ENCODE assay signal across 23 cellular contexts in genomic region chr9:95344735-95345134, GRCh38. TPM values are rescaled to one million over a fixed set of nuclear protein-coding genes. Genes with fewer than 3 reads are reported as not detected.
DNase-seq lines count a peak whose midpoint lies in the region; ATAC-seq and TF ChIP-seq lines count a peak whose summit lies in the region.
"Had no signal": no experiment of that assay in that cellular context is flagged by ENCODE, and none has a peak within 500 bp of the region (broad histone marks: within the 10 kb centered on the region; RNA-seq: fewer than 3 reads in every experiment).

No MANE protein-coding gene starts in this region.

- H3K4me3 ChIP-seq in NB4 (ENCODE audit: low read depth, low read length) (no peak overlapping the region), esophagus muscularis mucosa (no peak overlapping the region)
- H3K4me3 ChIP-seq: A549; BLaER1 treated with 17β-estradiol and CSF1 and Interleukin-3, amounts not matched to agents 10 nM and 100 nM; GM23248 had no signal

- peaks cover 0 to 19% (median 11%) of the 10 kb centered on the region in 4 donors for H3K27me3 ChIP-seq in esophagus muscularis mucosa
- H3K27me3 ChIP-seq: BE2C; BLaER1 treated with 17β-estradiol and CSF1 and Interleukin-3, amounts not matched to agents 10 nM and 100 nM had no signal

- H3K9me3 Mint-ChIP-seq in activated naive CD8-positive, alpha-beta T cell treated with anti-CD3 and anti-CD28 coated beads, Interleukin-2, amount 50 U/mL, for 24 hours = no peaks in the 10 kb centered on the region
- H3K9me3 Mint-ChIP-seq: CD4-positive, alpha-beta T cell; CD8-positive, alpha-beta memory T cell had no signal

- H3K4me1 ChIP-seq in esophagus muscularis mucosa = peaks cover 7 to 21% (median 10%) of the 10 kb centered on the region in 4 donors
- H3K4me1 ChIP-seq: A549; BE2C; BLaER1 treated with 17β-estradiol and CSF1 and Interleukin-3, amounts not matched to agents 10 nM and 100 nM had no signal

- no peak overlapping the region for H3K4me3 Mint-ChIP-seq in activated naive CD8-positive, alpha-beta T cell treated with anti-CD3 and anti-CD28 coated beads, Interleukin-2, amount 50 U/mL, for 24 hours
- H3K4me3 Mint-ChIP-seq: CD14-positive monocyte; CD4-positive, alpha-beta T cell; CD8-positive, alpha-beta memory T cell had no signal

- TF ChIP-seq EP300 in esophagus muscularis mucosa (IDR thresholded peaks at IDR 0.05) = no peak

- DNase-seq in SIG-M5 treated with dmso at 0.1 percent for 504 hours (lab: John Stamatoyannopoulos, UW; ENCODE audit: unreplicated experiment) (peak; percentile 4), SIG-M5 (lab: John Stamatoyannopoulos, UW) (no peak), NB4 (ENCODE audit: low read depth) (peak; percentile 17), esophagus muscularis mucosa (ENCODE audit: extremely low spot score) (peak; percentile 55)
- no peak for DNase-seq in activated naive CD8-positive, alpha-beta T cell treated with anti-CD3 and anti-CD28 coated beads, Interleukin-2, amount 50 U/mL, for 24 hours
- DNase-seq: 8988T; ACHN; AML-193; BE2C; Calu3; CD4-positive, alpha-beta T cell; CD8-positive, alpha-beta memory T cell; DMS53; DMS79 treated with DMSO at 0.1 percent for 48 hours; GF-D8; GM23248; H7; HCEC 1CT had no signal

- peaks cover 19% of the 10 kb centered on the region for H3K27me3 Mint-ChIP-seq in activated naive CD8-positive, alpha-beta T cell treated with anti-CD3 and anti-CD28 coated beads, Interleukin-2, amount 50 U/mL, for 24 hours

- no peaks in the 10 kb centered on the region for H3K36me3 Mint-ChIP-seq in activated naive CD8-positive, alpha-beta T cell treated with anti-CD3 and anti-CD28 coated beads, Interleukin-2, amount 50 U/mL, for 24 hours (ENCODE audit: low read depth)
- H3K36me3 Mint-ChIP-seq: CD14-positive monocyte had no signal

- WGBS in esophagus muscularis mucosa = 83% methylated on average over 1 of the region's 1 CpG

- no peak overlapping the region for H3K27ac Mint-ChIP-seq in activated naive CD8-positive, alpha-beta T cell treated with anti-CD3 and anti-CD28 coated beads, Interleukin-2, amount 50 U/mL, for 24 hours
- H3K27ac Mint-ChIP-seq: CD14-positive monocyte; CD4-positive, alpha-beta T cell; CD8-positive, alpha-beta memory T cell had no signal

- H3K4me1 Mint-ChIP-seq in activated naive CD8-positive, alpha-beta T cell treated with anti-CD3 and anti-CD28 coated beads, Interleukin-2, amount 50 U/mL, for 24 hours = peaks cover 7% of the 10 kb centered on the region
- H3K4me1 Mint-ChIP-seq: CD14-positive monocyte had no signal

- intact Hi-C loops in esophagus muscularis mucosa (cut with DNase I) = no loop called here

- ATAC-seq in activated naive CD8-positive, alpha-beta T cell treated with anti-CD3 and anti-CD28 coated beads, Interleukin-2, amount 50 U/mL, for 24 hours = no peak
- ATAC-seq in GM21825 (IDR thresholded peaks at IDR 0.05; ENCODE audit: unreplicated experiment) (no peak), HG03025 (IDR thresholded peaks at IDR 0.05; ENCODE audit: low FRiP score, unreplicated experiment) (no peak)
- ATAC-seq: A549 had no signal

- TF ChIP-seq POLR2A in NB4 (IDR thresholded peaks at IDR 0.05; ENCODE audit: extremely low read depth, insufficient read length) (no peak), esophagus muscularis mucosa (IDR thresholded peaks at IDR 0.05; ENCODE audit: low read depth) (no peak)

- H3K36me3 ChIP-seq in esophagus muscularis mucosa = no peaks in the 10 kb centered on the region
- H3K36me3 ChIP-seq: BE2C; BLaER1 treated with 17β-estradiol and CSF1 and Interleukin-3, amounts not matched to agents 10 nM and 100 nM had no signal

- no peak overlapping the region for H3K27ac ChIP-seq in esophagus muscularis mucosa (replicated peaks in 1 of 4)
- H3K27ac ChIP-seq: A549; BLaER1 treated with 17β-estradiol and CSF1 and Interleukin-3, amounts not matched to agents 10 nM and 100 nM; GM23248 had no signal

- TF ChIP-seq CTCF in NB4 (IDR thresholded peaks at IDR 0.05; ENCODE audit: low read depth, low read length) (no peak), esophagus muscularis mucosa (IDR thresholded peaks at IDR 0.05) (no peak)

- no peaks in the 10 kb centered on the region for H3K9me3 ChIP-seq in esophagus muscularis mucosa
- H3K9me3 ChIP-seq: A549, BE2C had no signal

RNA-seq across cellular contexts. Expression of gene FANCC, which starts 27.2 kb away (rescaled TPM):
- total RNA-seq in esophagus muscularis mucosa = 1 to 10 TPM; 5.3 to 9.5 (median 6.8) TPM

Comparison
In these comparisons a context has a peak if more than half of its experiments do, and no peak if none do; other contexts are left out.
1. DNase-seq: peak in SIG-M5 treated with dmso at 0.1 percent for 504 hours (single experiment), NB4 (single experiment) and esophagus muscularis mucosa (single experiment); none in SIG-M5 (single experiment) and activated naive CD8-positive, alpha-beta T cell treated with anti-CD3 and anti-CD28 coated beads, Interleukin-2, amount 50 U/mL, for 24 hours (single experiment).